Comparison of ENCODE assay signal across 14 cellular contexts in the genomic region with DNA sequence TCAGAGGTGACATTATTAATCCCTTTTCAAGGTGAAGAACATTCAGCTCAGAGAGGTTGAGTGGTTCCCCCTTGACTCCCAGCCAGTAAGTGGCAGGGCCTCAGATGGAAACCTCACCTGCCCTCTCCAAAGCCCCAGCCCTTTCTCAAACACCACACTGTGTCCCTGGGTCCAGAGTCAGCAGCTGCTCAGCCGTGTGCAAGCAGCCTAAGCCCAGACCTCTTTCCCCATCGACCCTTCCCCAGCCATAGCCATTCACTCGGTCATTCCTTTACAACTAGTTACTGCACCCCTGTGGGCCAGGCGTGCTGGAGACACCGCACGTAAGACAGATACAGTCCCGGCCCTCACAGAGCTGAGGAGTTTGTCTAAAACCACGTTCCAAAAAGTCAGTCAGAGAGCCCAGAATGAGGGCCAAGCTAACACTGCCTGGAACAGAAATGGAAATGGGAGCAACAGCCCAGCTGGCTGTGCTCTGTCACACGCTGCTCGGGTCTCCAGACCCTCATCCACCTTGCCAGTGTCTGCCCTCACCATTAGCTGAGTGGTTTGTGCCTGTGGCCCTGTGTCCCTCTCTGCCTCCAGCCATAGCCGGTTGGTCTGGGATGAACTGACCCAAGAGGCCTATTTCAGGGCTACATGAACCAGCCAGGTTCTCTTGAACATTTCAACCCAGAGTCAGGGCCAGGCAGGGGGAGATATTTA. TPM values are rescaled to one million over a fixed set of nuclear protein-coding genes. Genes with fewer than 3 reads are reported as not detected.
DNase-seq lines count a peak whose midpoint lies in the region; ATAC-seq, FAIRE-seq and TF ChIP-seq lines count a peak whose summit lies in the region.
"Had no signal": no experiment of that assay in that cellular context is flagged by ENCODE, and none has a peak within 500 bp of the region (broad histone marks: within the 10 kb centered on the region; RNA-seq: fewer than 3 reads in every experiment).

No MANE protein-coding gene starts in this region.

- ATAC-seq in left lung = peak; percentile 41
- no peak for ATAC-seq in HG02870 (IDR thresholded peaks at IDR 0.05; ENCODE audit: unreplicated experiment)
- ATAC-seq: activated CD4-positive, alpha-beta T cell treated with anti-CD3 and anti-CD28 coated beads for 36 hours; CD8-positive, alpha-beta T cell had no signal

- intact Hi-C loops in CD4-positive, alpha-beta memory T cell (cut with micrococcal nuclease) = no loop called here
- intact Hi-C loops in left lung (cut with DNase I) (no loop called here), sigmoid colon (cut with DNase I) (no loop called here)

- H3K9me3 ChIP-seq in CD4-positive, alpha-beta memory T cell (ENCODE audit: control insufficient read depth in 1 of 2, low read length in 2 of 2) = no peaks in the 10 kb centered on the region
- H3K9me3 ChIP-seq in adipocyte (ENCODE audit: control insufficient read depth, low read length) = no peaks in the 10 kb centered on the region
- no peaks in the 10 kb centered on the region for H3K9me3 ChIP-seq in left lung
- H3K9me3 ChIP-seq in sigmoid colon = no peaks in the 10 kb centered on the region

- H3K9me3 Mint-ChIP-seq in CD4-positive, alpha-beta memory T cell = no peaks in the 10 kb centered on the region
- H3K9me3 Mint-ChIP-seq: CD8-positive, alpha-beta T cell had no signal

- no peaks in the 10 kb centered on the region for H3K4me1 ChIP-seq in CD4-positive, alpha-beta memory T cell (ENCODE audit: insufficient read depth, low read length)
- H3K4me1 ChIP-seq in adipocyte (ENCODE audit: control insufficient read depth, insufficient read depth, low read length) (peaks cover 21% of the 10 kb centered on the region), left lung (peaks cover 20 to 38% of the 10 kb centered on the region in 2 donors), sigmoid colon (peaks cover 0 to 48% (median 39%) of the 10 kb centered on the region in 4 donors)

- H3K36me3 Mint-ChIP-seq in CD4-positive, alpha-beta memory T cell = peaks cover 50 to 67% of the 10 kb centered on the region in 2 donors

- CTCF ChIA-PET in CD4-positive, alpha-beta memory T cell (lab: Charles Lee; ENCODE audit: partially characterized antibody) = interaction anchor here (1.4 to 2.8 kb wide), 3 partner anchors 23 to 427 kb away, joined by 3 to 11 read pairs (median 6); no protein-coding TSS in a partner anchor

- peak overlapping the region; percentile 25 to 85 (median 71) for H3K27ac Mint-ChIP-seq in CD4-positive, alpha-beta memory T cell
- H3K27ac Mint-ChIP-seq: activated CD4-positive, alpha-beta T cell treated with anti-CD3 and anti-CD28 coated beads for 36 hours; CD8-positive, alpha-beta T cell had no signal

- H3K4me1 Mint-ChIP-seq in CD4-positive, alpha-beta memory T cell = peaks cover 7 to 19% (median 11%) of the 10 kb centered on the region in 4 donors

- no peak overlapping the region for H3K27ac ChIP-seq in CD4-positive, alpha-beta memory T cell (ENCODE audit: low read depth, low read length)
- peak overlapping the region; percentile 57 to 72 for H3K27ac ChIP-seq in left lung
- peak overlapping the region; percentile 67 to 78 (median 70) for H3K27ac ChIP-seq in sigmoid colon

- TF ChIP-seq EP300 in sigmoid colon (IDR thresholded peaks at IDR 0.05) = no peak

- no peak for DNase-seq in CD4-positive, alpha-beta memory T cell
- DNase-seq in adipocyte (ENCODE audit: low read depth) (no peak), left lung (peak in 1 of 2 donors; percentile 35), sigmoid colon (no peak), NCI-H1105 treated with DMSO at 0.1 percent for 48 hours (lab: John Stamatoyannopoulos, UW) (no peak), urothelium cell line (ENCODE audit: low spot score) (no peak)
- DNase-seq in activated naive CD4-positive, alpha-beta T cell treated with Interleukin-2 at 50 U/mL for 16 hours = no peak
- DNase-seq: activated CD4-positive, alpha-beta T cell treated with anti-CD3 and anti-CD28 coated beads for 36 hours; activated naive CD4-positive, alpha-beta T cell; CD8-positive, alpha-beta T cell; NCI-H748 treated with DMSO at 0.1 percent for 48 hours had no signal

- H3K27me3 ChIP-seq in CD4-positive, alpha-beta memory T cell (ENCODE audit: insufficient read depth, low read length) = no peaks in the 10 kb centered on the region
- H3K27me3 ChIP-seq in adipocyte (replicated peaks; ENCODE audit: control insufficient read depth, insufficient read depth, low read length) (peaks cover 2% of the 10 kb centered on the region), left lung (peaks cover 6 to 20% of the 10 kb centered on the region in 2 donors), sigmoid colon (no peaks in the 10 kb centered on the region)

- peaks cover 61% of the 10 kb centered on the region for H3K36me3 ChIP-seq in CD4-positive, alpha-beta memory T cell (ENCODE audit: insufficient read depth, low read length)
- H3K36me3 ChIP-seq in adipocyte (ENCODE audit: control insufficient read depth, insufficient read depth, low read length, severe bottlenecking) (no peaks in the 10 kb centered on the region), left lung (no peaks in the 10 kb centered on the region), sigmoid colon (no peaks in the 10 kb centered on the region)

- H3K9ac ChIP-seq in adipocyte (ENCODE audit: low read length) = peak overlapping the region; percentile 27

- H3K4me3 ChIP-seq in CD4-positive, alpha-beta memory T cell (ENCODE audit: low read length in 2 of 2) = no peak overlapping the region
- no peak overlapping the region for H3K4me3 ChIP-seq in adipocyte (ENCODE audit: low read length)
- no peak overlapping the region for H3K4me3 ChIP-seq in left lung
- H3K4me3 ChIP-seq in sigmoid colon = no peak overlapping the region
- H3K4me3 ChIP-seq: skin epidermis had no signal

- H3K27me3 Mint-ChIP-seq in CD4-positive, alpha-beta memory T cell = no peaks in the 10 kb centered on the region
- H3K27me3 Mint-ChIP-seq: activated CD4-positive, alpha-beta T cell treated with anti-CD3 and anti-CD28 coated beads for 36 hours had no signal

- peak overlapping the region in 1 of 8 donors; percentile 17 for H3K4me3 Mint-ChIP-seq in CD4-positive, alpha-beta memory T cell
- H3K4me3 Mint-ChIP-seq: activated CD4-positive, alpha-beta T cell treated with anti-CD3 and anti-CD28 coated beads for 36 hours; CD8-positive, alpha-beta T cell had no signal

- no peak for TF ChIP-seq POLR2A in sigmoid colon (IDR thresholded peaks at IDR 0.05)

- no peak for FAIRE-seq in urothelium cell line (lab: Jason Lieb, UNC)

- POLR2A ChIA-PET in CD4-positive, alpha-beta memory T cell (lab: Charles Lee; ENCODE audit: partially characterized antibody) = interaction anchor here (0.8 kb wide), 1 partner anchor 25 kb away, joined by 3 read pairs; no protein-coding TSS in a partner anchor

- TF ChIP-seq CTCF in left lung (IDR thresholded peaks at IDR 0.05) (no peak), sigmoid colon (IDR thresholded peaks at IDR 0.05) (no peak)

- 84 to 86% methylated on average over 11 of the region's 11 CpGs for WGBS in sigmoid colon, 2 donors

RNA-seq across cellular contexts. Expression of a gene that starts 29.6 kb away (rescaled TPM):
- 100 to 1,000 TPM in 1 of 2 experiments, 10 to 100 TPM in 1; 91.5 to 106 TPM for total RNA-seq in CD4-positive, alpha-beta memory T cell
- 1 to 10 TPM; 3.1 to 9.8 TPM for polyA plus RNA-seq in CD4-positive, alpha-beta memory T cell
- total RNA-seq in left lung (1 to 10 TPM; 1.9 to 4.1 TPM), sigmoid colon (1 to 10 TPM in 3 of 4 donors, under 1 TPM in 1; 0.71 to 4.9 (median 1.2) TPM)
- polyA plus RNA-seq in sigmoid colon = 1 to 10 TPM; 3.6 to 9.2 (median 8.3) TPM
- total RNA-seq: glomerular endothelial cell had no signal

RNA-seq across cellular contexts. Expression of a gene that starts 55.1 kb away (rescaled TPM):
- total RNA-seq in CD4-positive, alpha-beta memory T cell = 10 to 100 TPM in 1 of 2 experiments, 1 to 10 TPM in 1; 6.8 to 10.0 TPM
- 1 to 10 TPM in 1 of 2 donors, not detected in 1; 2.2 TPM for polyA plus RNA-seq in CD4-positive, alpha-beta memory T cell
- total RNA-seq in left lung (1 to 10 TPM; 2.1 to 2.7 TPM), sigmoid colon (10 to 100 TPM in 1 of 4 donors, 1 to 10 TPM in 3; 3.4 to 11.1 (median 5.7) TPM)
- under 1 TPM in 1 of 3 donors, not detected in 2; 0.39 TPM for polyA plus RNA-seq in sigmoid colon

Comparison
In these comparisons a context has a peak if more than half of its experiments do, and no peak if none do; other contexts are left out.
1. RNA of a gene that starts 29.6 kb away (total RNA-seq): 91.5 to 106 TPM in CD4-positive, alpha-beta memory T cell; 1.9 to 4.1 TPM in left lung and 0.71 to 4.9 TPM in sigmoid colon; every median in the first group is over 10 times any median in the second.